1 cellular context compared by ENCODE assay signal in the genomic region with DNA sequence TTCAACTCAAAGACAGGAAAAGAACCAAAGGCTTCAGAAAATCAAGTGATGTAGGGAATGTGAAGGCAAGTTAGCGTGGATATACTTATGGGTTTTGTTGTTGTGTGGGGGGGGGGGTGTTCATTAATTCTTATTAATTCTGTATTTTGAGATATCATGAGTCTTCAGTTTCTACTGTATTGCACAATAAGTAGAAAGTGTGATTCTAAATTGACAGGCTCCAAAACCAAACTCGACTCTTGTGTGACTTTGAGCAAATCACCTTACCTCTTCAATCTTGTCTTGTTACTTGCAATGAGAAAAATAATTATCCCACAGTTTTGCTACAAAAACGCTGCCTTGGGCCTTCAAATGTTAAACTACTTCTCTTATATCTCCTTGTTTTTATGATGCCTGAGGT.
TF ChIP-seq lines count a peak whose summit lies in the region.

No MANE protein-coding gene starts in this region.

TF ChIP-seq in GM23338, 12 proteins besides CTCF, POLR2A, EP300 and RAD21 (continued from another document):
- TF ChIP-seq, protein P1, sequence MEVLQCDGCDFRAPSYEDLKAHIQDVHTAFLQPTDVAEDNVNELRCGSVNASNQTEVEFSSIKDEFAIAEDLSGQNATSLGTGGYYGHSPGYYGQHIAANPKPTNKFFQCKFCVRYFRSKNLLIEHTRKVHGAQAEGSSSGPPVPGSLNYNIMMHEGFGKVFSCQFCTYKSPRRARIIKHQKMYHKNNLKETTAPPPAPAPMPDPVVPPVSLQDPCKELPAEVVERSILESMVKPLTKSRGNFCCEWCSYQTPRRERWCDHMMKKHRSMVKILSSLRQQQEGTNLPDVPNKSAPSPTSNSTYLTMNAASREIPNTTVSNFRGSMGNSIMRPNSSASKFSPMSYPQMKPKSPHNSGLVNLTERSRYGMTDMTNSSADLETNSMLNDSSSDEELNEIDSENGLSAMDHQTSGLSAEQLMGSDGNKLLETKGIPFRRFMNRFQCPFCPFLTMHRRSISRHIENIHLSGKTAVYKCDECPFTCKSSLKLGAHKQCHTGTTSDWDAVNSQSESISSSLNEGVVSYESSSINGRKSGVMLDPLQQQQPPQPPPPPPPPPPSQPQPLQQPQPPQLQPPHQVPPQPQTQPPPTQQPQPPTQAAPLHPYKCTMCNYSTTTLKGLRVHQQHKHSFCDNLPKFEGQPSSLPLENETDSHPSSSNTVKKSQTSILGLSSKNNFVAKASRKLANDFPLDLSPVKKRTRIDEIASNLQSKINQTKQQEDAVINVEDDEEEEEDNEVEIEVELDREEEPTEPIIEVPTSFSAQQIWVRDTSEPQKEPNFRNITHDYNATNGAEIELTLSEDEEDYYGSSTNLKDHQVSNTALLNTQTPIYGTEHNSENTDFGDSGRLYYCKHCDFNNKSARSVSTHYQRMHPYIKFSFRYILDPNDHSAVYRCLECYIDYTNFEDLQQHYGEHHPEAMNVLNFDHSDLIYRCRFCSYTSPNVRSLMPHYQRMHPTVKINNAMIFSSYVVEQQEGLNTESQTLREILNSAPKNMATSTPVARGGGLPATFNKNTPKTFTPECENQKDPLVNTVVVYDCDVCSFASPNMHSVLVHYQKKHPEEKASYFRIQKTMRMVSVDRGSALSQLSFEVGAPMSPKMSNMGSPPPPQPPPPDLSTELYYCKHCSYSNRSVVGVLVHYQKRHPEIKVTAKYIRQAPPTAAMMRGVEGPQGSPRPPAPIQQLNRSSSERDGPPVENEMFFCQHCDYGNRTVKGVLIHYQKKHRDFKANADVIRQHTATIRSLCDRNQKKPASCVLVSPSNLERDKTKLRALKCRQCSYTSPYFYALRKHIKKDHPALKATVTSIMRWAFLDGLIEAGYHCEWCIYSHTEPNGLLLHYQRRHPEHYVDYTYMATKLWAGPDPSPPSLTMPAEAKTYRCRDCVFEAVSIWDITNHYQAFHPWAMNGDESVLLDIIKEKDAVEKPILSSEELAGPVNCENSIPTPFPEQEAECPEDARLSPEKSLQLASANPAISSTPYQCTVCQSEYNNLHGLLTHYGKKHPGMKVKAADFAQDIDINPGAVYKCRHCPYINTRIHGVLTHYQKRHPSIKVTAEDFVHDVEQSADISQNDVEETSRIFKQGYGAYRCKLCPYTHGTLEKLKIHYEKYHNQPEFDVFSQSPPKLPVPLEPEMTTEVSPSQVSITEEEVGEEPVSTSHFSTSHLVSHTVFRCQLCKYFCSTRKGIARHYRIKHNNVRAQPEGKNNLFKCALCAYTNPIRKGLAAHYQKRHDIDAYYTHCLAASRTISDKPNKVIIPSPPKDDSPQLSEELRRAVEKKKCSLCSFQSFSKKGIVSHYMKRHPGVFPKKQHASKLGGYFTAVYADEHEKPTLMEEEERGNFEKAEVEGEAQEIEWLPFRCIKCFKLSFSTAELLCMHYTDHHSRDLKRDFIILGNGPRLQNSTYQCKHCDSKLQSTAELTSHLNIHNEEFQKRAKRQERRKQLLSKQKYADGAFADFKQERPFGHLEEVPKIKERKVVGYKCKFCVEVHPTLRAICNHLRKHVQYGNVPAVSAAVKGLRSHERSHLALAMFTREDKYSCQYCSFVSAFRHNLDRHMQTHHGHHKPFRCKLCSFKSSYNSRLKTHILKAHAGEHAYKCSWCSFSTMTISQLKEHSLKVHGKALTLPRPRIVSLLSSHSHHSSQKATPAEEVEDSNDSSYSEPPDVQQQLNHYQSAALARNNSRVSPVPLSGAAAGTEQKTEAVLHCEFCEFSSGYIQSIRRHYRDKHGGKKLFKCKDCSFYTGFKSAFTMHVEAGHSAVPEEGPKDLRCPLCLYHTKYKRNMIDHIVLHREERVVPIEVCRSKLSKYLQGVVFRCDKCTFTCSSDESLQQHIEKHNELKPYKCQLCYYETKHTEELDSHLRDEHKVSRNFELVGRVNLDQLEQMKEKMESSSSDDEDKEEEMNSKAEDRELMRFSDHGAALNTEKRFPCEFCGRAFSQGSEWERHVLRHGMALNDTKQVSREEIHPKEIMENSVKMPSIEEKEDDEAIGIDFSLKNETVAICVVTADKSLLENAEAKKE (CRISPR knock-in tag; IDR thresholded peaks at IDR 0.05) = no peak
- TF ChIP-seq STAT1 (IDR thresholded peaks at IDR 0.05; ENCODE audit: unreplicated experiment) = no peak
